ENCODE assay signal across 17 cellular contexts in genomic region chr10:70320751-70321150, GRCh38. TPM values are rescaled to one million over a fixed set of nuclear protein-coding genes. Genes with fewer than 3 reads are reported as not detected.
A peak's percentile ranks its signal among the peaks of the same experiment; 100 is the strongest.
DNase-seq lines count a peak whose midpoint lies in the region; ATAC-seq, FAIRE-seq and TF ChIP-seq lines count a peak whose summit lies in the region.
"Had no signal": no experiment of that assay in that cellular context is flagged by ENCODE, and none has a peak within 500 bp of the region (broad histone marks: within the 10 kb centered on the region; RNA-seq: fewer than 3 reads in every experiment).

No MANE protein-coding gene starts in this region.

- no peaks in the 10 kb centered on the region for H3K79me2 ChIP-seq in Karpas-422 (ENCODE audit: low read length)

- H3K4me1 ChIP-seq in Karpas-422 (ENCODE audit: low read length) (peaks cover 100% of the 10 kb centered on the region), heart right ventricle (peaks cover 4 to 54% (median 19%) of the 10 kb centered on the region in 9 donors), subcutaneous abdominal adipose tissue (ENCODE audit: control insufficient read depth in 5 of 5, insufficient read depth in 5 of 5, low read length in 5 of 5) (peaks cover 0 to 2% (median under 1%) of the 10 kb centered on the region in 5 donors)

- DNase-seq in Karpas-422 (no peak), bronchial epithelial cell (ENCODE audit: low read depth) (peak; percentile 5), heart right ventricle (no peak), NCI-H748 (lab: John Stamatoyannopoulos, UW; ENCODE audit: unreplicated experiment) (no peak), HuH-7.5 (ENCODE audit: low spot score) (no peak), GM19239 (ENCODE audit: insufficient read length, low spot score) (no peak)
- DNase-seq: activated naive CD4-positive, alpha-beta T cell treated with anti-CD3 and anti-CD28 coated beads, Interleukin-2, amount 50 U/mL, for 16 hours; DMS153; erythroblast; hippocampal formation; NCI-H1048; sigmoid colon; stimulated activated CD4-positive, alpha-beta T cell treated with anti-CD3 and anti-CD28 coated beads, Interleukin-4, amount 100 ng/mL, for 1 hour; stimulated activated CD8-positive, alpha-beta memory T cell treated with anti-CD3 and anti-CD28 coated beads, Interleukin-4, amount 100 ng/mL, for 48 hours had no signal

- H3K36me3 ChIP-seq in Karpas-422 (ENCODE audit: insufficient read depth, low read length) (no peaks in the 10 kb centered on the region), bronchial epithelial cell (ENCODE audit: control insufficient read depth, insufficient read depth, low read length) (no peaks in the 10 kb centered on the region), heart right ventricle (no peaks in the 10 kb centered on the region), subcutaneous abdominal adipose tissue (ENCODE audit: control insufficient read depth in 5 of 5, insufficient read depth in 5 of 5, low read length in 5 of 5) (peaks cover 0 to 7% (median 0%) of the 10 kb centered on the region in 5 donors)
- H3K36me3 ChIP-seq: BLaER1 treated with 17β-estradiol and CSF1 and Interleukin-3, amounts not matched to agents 10 nM and 100 nM had no signal

- no peak overlapping the region for H2AFZ ChIP-seq in Karpas-422 (ENCODE audit: low read length)

- H3K27ac ChIP-seq in Karpas-422 (ENCODE audit: low read length) (peak overlapping the region; percentile 96), heart right ventricle (peak overlapping the region in 9 of 10 donors; percentile 22 to 71 (median 44)), subcutaneous abdominal adipose tissue (ENCODE audit: low read depth, low read length) (peak overlapping the region; percentile 37)
- H3K27ac ChIP-seq: BLaER1 treated with 17β-estradiol and CSF1 and Interleukin-3, amounts not matched to agents 10 nM and 100 nM; sigmoid colon had no signal

- no peaks in the 10 kb centered on the region for H4K20me1 ChIP-seq in Karpas-422 (ENCODE audit: insufficient read depth, low read depth, low read length)

- intact Hi-C loops in heart right ventricle (cut with DNase I) = no loop called here

- FAIRE-seq in bronchial epithelial cell (lab: Jason Lieb, UNC) = no peak
- no peak for FAIRE-seq in GM19239 (lab: Jason Lieb, UNC)

- H3K9ac ChIP-seq in Karpas-422 (ENCODE audit: low read length) = peak overlapping the region; percentile 28; the same call in 1 of the 2 replicates
- H3K9ac ChIP-seq in subcutaneous abdominal adipose tissue (ENCODE audit: low read length in 5 of 5) = no peak overlapping the region
- H3K9ac ChIP-seq: BLaER1 treated with 17β-estradiol and CSF1 and Interleukin-3, amounts not matched to agents 10 nM and 100 nM had no signal

- no peaks in the 10 kb centered on the region for H3K9me2 ChIP-seq in Karpas-422 (replicated peaks; ENCODE audit: insufficient read depth, low read length)

- H3K4me3 ChIP-seq in Karpas-422 (ENCODE audit: low read length) = no peak overlapping the region
- no peak overlapping the region for H3K4me3 ChIP-seq in bronchial epithelial cell (ENCODE audit: low read depth, low read length)
- H3K4me3 ChIP-seq in heart right ventricle = no peak overlapping the region
- H3K4me3 ChIP-seq in subcutaneous abdominal adipose tissue (ENCODE audit: low read depth in 1 of 5, low read length in 5 of 5) = no peak overlapping the region
- H3K4me3 ChIP-seq: BLaER1 treated with 17β-estradiol and CSF1 and Interleukin-3, amounts not matched to agents 10 nM and 100 nM; sigmoid colon had no signal

- H3K27me3 ChIP-seq in Karpas-422 (ENCODE audit: low read length) = no peaks in the 10 kb centered on the region
- no peaks in the 10 kb centered on the region for H3K27me3 ChIP-seq in bronchial epithelial cell (ENCODE audit: control insufficient read depth, insufficient read depth, low read length)
- peaks cover 0 to 37% (median 0%) of the 10 kb centered on the region in 7 donors for H3K27me3 ChIP-seq in heart right ventricle
- H3K27me3 ChIP-seq in subcutaneous abdominal adipose tissue (ENCODE audit: control insufficient read depth in 5 of 5, insufficient read depth in 4 of 5, low read length in 5 of 5) = peaks cover 0 to 6% (median 0%) of the 10 kb centered on the region in 5 donors
- H3K27me3 ChIP-seq: sigmoid colon had no signal

- WGBS in heart right ventricle, 2 donors = 40 to 58% methylated on average over 5 of the region's 5 CpGs

- TF ChIP-seq CTCF in bronchial epithelial cell (IDR thresholded peaks at IDR 0.05; ENCODE audit: insufficient read depth, low read length, severe bottlenecking) = no peak
- no peak for TF ChIP-seq CTCF in heart right ventricle (IDR thresholded peaks at IDR 0.05)

- ATAC-seq in heart right ventricle = peak in 7 of 8 donors; percentile 37 to 73 (median 63)

- no peak overlapping the region for H3K4me2 ChIP-seq in Karpas-422 (ENCODE audit: low read depth, low read length, poor library complexity, severe bottlenecking)
- H3K4me2 ChIP-seq: BLaER1 treated with 17β-estradiol and CSF1 and Interleukin-3, amounts not matched to agents 10 nM and 100 nM had no signal

- H3K9me3 ChIP-seq in Karpas-422 (ENCODE audit: low read length) (no peaks in the 10 kb centered on the region), heart right ventricle (no peaks in the 10 kb centered on the region), subcutaneous abdominal adipose tissue (ENCODE audit: control insufficient read depth in 5 of 5, low read length in 5 of 5) (no peaks in the 10 kb centered on the region)
- H3K9me3 ChIP-seq: BLaER1 treated with 17β-estradiol and CSF1 and Interleukin-3, amounts not matched to agents 10 nM and 100 nM; sigmoid colon had no signal

RNA-seq across cellular contexts. Expression of gene NPFFR1, which starts 36.9 kb away (rescaled TPM):
- total RNA-seq in Karpas-422 (2014; rRNA removed; shearing (Covaris generic); ENCODE audit: low replicate concordance) = not detected in 2 replicates
- total RNA-seq in bronchial epithelial cell (under 0.01 TPM in 1 of 2 replicates, not detected in the other), heart right ventricle (under 1 TPM in 1 of 10 donors, not detected in 9; 0.07 TPM)
- not detected for polyA plus RNA-seq in heart right ventricle
- total RNA-seq: dermis microvascular lymphatic vessel endothelial cell had no signal

Comparison
In these comparisons a context has a peak if more than half of its experiments do, and no peak if none do; other contexts are left out.
1. H3K27ac ChIP-seq: peak in every context shown above with its lines; median percentile 96 in Karpas-422; 44 in heart right ventricle; 37 in subcutaneous abdominal adipose tissue.